In the genomic region with DNA sequence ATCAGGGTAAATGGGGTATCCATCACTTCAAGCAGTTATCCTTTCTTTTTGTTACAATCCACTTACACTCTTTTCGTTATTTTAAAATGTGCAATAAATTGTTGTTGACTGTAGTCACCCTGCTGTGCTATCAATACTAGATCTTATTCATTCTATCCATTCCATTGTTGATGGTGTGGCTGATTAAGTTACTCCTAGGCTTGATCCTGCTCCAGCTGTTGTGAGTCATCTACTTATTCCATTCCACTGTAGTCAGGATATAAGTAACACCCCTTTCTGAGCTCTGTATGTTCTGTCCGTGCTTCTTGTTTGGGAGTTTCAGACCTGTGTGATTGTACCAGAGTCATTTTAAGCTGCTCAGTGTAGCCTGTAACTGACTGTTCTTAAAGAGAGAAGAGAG, we compare ENCODE assay signal across 12 cellular contexts.
DNase-seq lines count a peak whose midpoint lies in the region; ATAC-seq and TF ChIP-seq lines count a peak whose summit lies in the region.
"Had no signal": no experiment of that assay in that cellular context is flagged by ENCODE, and none has a peak within 500 bp of the region (broad histone marks: within the 10 kb centered on the region; RNA-seq: fewer than 3 reads in every experiment).

No MANE protein-coding gene starts in this region.

- no peaks in the 10 kb centered on the region for H3K27me3 ChIP-seq in upper lobe of right lung
- H3K27me3 ChIP-seq: stomach had no signal

- DNase-seq in NCI-H2196 (lab: John Stamatoyannopoulos, UW; ENCODE audit: unreplicated experiment) (peak; percentile 8), NCI-H2196 treated with DMSO at 0.1 percent for 48 hours (lab: John Stamatoyannopoulos, UW; ENCODE audit: unreplicated experiment) (no peak), T1000 (lab: John Stamatoyannopoulos, UW) (peak; percentile 9), foreskin fibroblast (peak; percentile 89 to 93), upper lobe of right lung (no peak), iPS-NIHi7 (ENCODE audit: extremely low spot score) (no peak), NK-92 (lab: John Stamatoyannopoulos, UW; ENCODE audit: unreplicated experiment) (no peak)
- no peak for DNase-seq in stimulated activated naive CD8-positive, alpha-beta T cell treated with anti-CD3 and anti-CD28 coated beads, Interleukin-15, Interleukin-2, amounts not matched to agents 100 U/mL and 50 U/mL, for 24 hours
- DNase-seq: activated B cell treated with CpG ODN at 0.5 μM for 24 hours, GDM1, stomach had no signal

- TF ChIP-seq CTCF in foreskin fibroblast (IDR thresholded peaks at IDR 0.05; ENCODE audit: low read depth, low read length) (no peak), upper lobe of right lung (IDR thresholded peaks at IDR 0.05) (no peak)

- H3K36me3 ChIP-seq in upper lobe of right lung: peaks cover 28% of the 10 kb centered on the region

- H3K27ac ChIP-seq in upper lobe of right lung: no peak overlapping the region
- H3K27ac ChIP-seq: stomach had no signal

- intact Hi-C loops in upper lobe of right lung (cut with DNase I): no loop called here

- H3K9me3 ChIP-seq in upper lobe of right lung: no peaks in the 10 kb centered on the region
- H3K9me3 ChIP-seq: stomach had no signal

- H3K4me3 ChIP-seq in foreskin fibroblast (ENCODE audit: low read depth in 1 of 2, low read length in 2 of 2): no peak overlapping the region
- H3K4me3 ChIP-seq in upper lobe of right lung: no peak overlapping the region
- H3K4me3 ChIP-seq: stomach had no signal

- peak; percentile 52 for ATAC-seq in upper lobe of right lung
- no peak for ATAC-seq in stimulated activated naive CD8-positive, alpha-beta T cell treated with anti-CD3 and anti-CD28 coated beads, Interleukin-15, Interleukin-2, amounts not matched to agents 100 U/mL and 50 U/mL, for 24 hours
- ATAC-seq: activated T-helper 17 cell treated with anti-CD3 and anti-CD28 coated beads, Interleukin-2, amount 50 U/mL, for 72 hours had no signal

- peaks cover 14% of the 10 kb centered on the region for H3K4me1 ChIP-seq in upper lobe of right lung
- H3K4me1 ChIP-seq: stomach had no signal

Comparison
In these comparisons a context has a peak if more than half of its experiments do, and no peak if none do; other contexts are left out.
1. DNase-seq: peak in NCI-H2196 (single experiment), T1000 (single experiment) and foreskin fibroblast (2 of 2); none in NCI-H2196 treated with DMSO at 0.1 percent for 48 hours (single experiment), upper lobe of right lung (single experiment), stimulated activated naive CD8-positive, alpha-beta T cell treated with anti-CD3 and anti-CD28 coated beads, Interleukin-15, Interleukin-2, amounts not matched to agents 100 U/mL and 50 U/mL, for 24 hours (single experiment), iPS-NIHi7 (single experiment) and NK-92 (single experiment).